ENCODE assay signal across 1 cellular context in genomic region chr1:65827346-65827745, GRCh38.
TF ChIP-seq lines count a peak whose summit lies in the region.

No MANE protein-coding gene starts in this region.

TF ChIP-seq in IMR-90, 13 proteins besides CTCF, POLR2A, EP300 and RAD21 (continued from another document):
- TF ChIP-seq ELK1 (IDR thresholded peaks at IDR 0.05; ENCODE audit: borderline replicate concordance, low read depth, low read length) = no peak
- no peak for TF ChIP-seq CEBPB (IDR thresholded peaks at IDR 0.05; ENCODE audit: low read depth, low read length)
- no peak for TF ChIP-seq MAFK (IDR thresholded peaks at IDR 0.05; ENCODE audit: low read depth, low read length)
- no peak for TF ChIP-seq MAZ (IDR thresholded peaks at IDR 0.05; ENCODE audit: borderline replicate concordance, low read depth, low read length)
- TF ChIP-seq USF2 (IDR thresholded peaks at IDR 0.05; ENCODE audit: low read depth, low read length) = no peak
- TF ChIP-seq BHLHE40 (IDR thresholded peaks at IDR 0.05; ENCODE audit: low read depth, low read length) = no peak
- TF ChIP-seq FOS (IDR thresholded peaks at IDR 0.05; ENCODE audit: low read depth, low read length) = no peak
- no peak for TF ChIP-seq MXI1 (IDR thresholded peaks at IDR 0.05; ENCODE audit: borderline replicate concordance, low read depth, low read length)
- no peak for TF ChIP-seq RFX5 (IDR thresholded peaks at IDR 0.05; ENCODE audit: low read depth, low read length)
TF ChIP-seq in IMR-90: peak in this region for 0.
